In genomic region chr20:17947474-17947815, GRCh38 we compare ENCODE assay signal across 20 cellular contexts. TPM values are rescaled to one million over a fixed set of nuclear protein-coding genes. Genes with fewer than 3 reads are reported as not detected.
DNase-seq lines count a peak whose midpoint lies in the region; ATAC-seq, FAIRE-seq and TF ChIP-seq lines count a peak whose summit lies in the region.
"Had no signal": no experiment of that assay in that cellular context is flagged by ENCODE, and none has a peak within 500 bp of the region (broad histone marks: within the 10 kb centered on the region; RNA-seq: fewer than 3 reads in every experiment).

No MANE protein-coding gene starts in this region.

- no peak for TF ChIP-seq EP300 in HepG2 (IDR thresholded peaks at IDR 0.05; ENCODE audit: low read depth in 2 of 2, low read length in 2 of 2)
- no peak for TF ChIP-seq EP300 in HepG2 (CRISPR knock-in tag; IDR thresholded peaks at IDR 0.05; ENCODE audit: borderline replicate concordance)

- BruUV-seq in HepG2 (replicated peaks; lab: Mats Ljungman, UMichigan) = no TSS peak

- intact Hi-C loops in HepG2 (cut with micrococcal nuclease; ENCODE audit: unreplicated experiment) (no loop called here), right lobe of liver (cut with DNase I) (no loop called here)

- 92% methylated on average over 5 of the region's 5 CpGs for WGBS in HepG2 (ENCODE audit: low lambda C conversion rate)
- 30% methylated on average over 5 of the region's 5 CpGs for WGBS in right lobe of liver (ENCODE audit: insufficient coverage, low coverage, low lambda C conversion rate, missing lambda C conversion rate)

- TF ChIP-seq POLR2A in HepG2 (IDR thresholded peaks at IDR 0.05; ENCODE audit: insufficient read depth in 1 of 2, low read depth in 2 of 2, low read length in 2 of 2) = peak in 1 of 2 experiments; percentile 28; a peak in 1 of 4 replicates
- TF ChIP-seq POLR2A in right lobe of liver (IDR thresholded peaks at IDR 0.05) = no peak

- H3K27ac ChIP-seq in HepG2 (ENCODE audit: extremely low read length, insufficient read depth, low read length) = no peak overlapping the region
- no peak overlapping the region for H3K27ac ChIP-seq in right lobe of liver
- peak overlapping the region; percentile 97 for H3K27ac ChIP-seq in Karpas-422 (ENCODE audit: low read length)
- H3K27ac ChIP-seq: A549 had no signal

- TF ChIP-seq CTCF in HepG2 (CRISPR knock-in tag; IDR thresholded peaks at IDR 0.05) = no peak
- no peak for TF ChIP-seq CTCF in right lobe of liver (IDR thresholded peaks at IDR 0.05)
- TF ChIP-seq CTCF in nephron progenitor cell (IDR thresholded peaks at IDR 0.05) = no peak

- H3K4me1 ChIP-seq in HepG2 (ENCODE audit: insufficient read depth, low read length) (peaks cover 6% of the 10 kb centered on the region; the same call in 1 of the 2 replicates), right lobe of liver (peaks cover 0 to 8% (median 0%) of the 10 kb centered on the region in 4 donors), Karpas-422 (ENCODE audit: low read length) (peaks cover 99% of the 10 kb centered on the region)
- H3K4me1 ChIP-seq: A549, BE2C had no signal

- POLR2A ChIA-PET in HepG2 (lab: Yijun Ruan, JAX) = interaction anchor here (1.4 kb wide), 1 partner anchor 13 kb away, joined by 4 read pairs; no protein-coding TSS in a partner anchor

- H3K9me2 ChIP-seq in Karpas-422 (replicated peaks; ENCODE audit: insufficient read depth, low read length) = no peaks in the 10 kb centered on the region

- H3K4me2 ChIP-seq in HepG2 (ENCODE audit: low read depth, low read length) (no peak overlapping the region), Karpas-422 (ENCODE audit: low read depth, low read length, poor library complexity, severe bottlenecking) (peak overlapping the region; percentile 65)
- H3K4me2 ChIP-seq: A549 had no signal

- H3K36me3 ChIP-seq in HepG2 (replicated peaks in 1 of 2; ENCODE audit: control insufficient read depth in 1 of 2, insufficient read depth in 2 of 2, low read length in 2 of 2) (peaks cover 58 to 97% of the 10 kb centered on the region in 2 experiments), right lobe of liver (peaks cover 0 to 96% (median 42%) of the 10 kb centered on the region in 4 donors), Karpas-422 (ENCODE audit: insufficient read depth, low read length) (peaks cover 76% of the 10 kb centered on the region)

- H3K79me2 ChIP-seq in HepG2 (ENCODE audit: insufficient read depth, low read length) (peaks cover 57% of the 10 kb centered on the region), Karpas-422 (ENCODE audit: low read length) (peaks cover 39% of the 10 kb centered on the region)

- in situ Hi-C loops in HepG2 (cut with HindIII; ENCODE audit: extremely low pct_ligation_motif_present, low pct_unique_long_range_greater_than_20kb) = no loop called here

- peaks cover 23% of the 10 kb centered on the region for H4K20me1 ChIP-seq in HepG2 (ENCODE audit: insufficient read depth, low read length)
- peaks cover 59% of the 10 kb centered on the region for H4K20me1 ChIP-seq in Karpas-422 (ENCODE audit: insufficient read depth, low read depth, low read length)

- H2AFZ ChIP-seq in HepG2 (ENCODE audit: low read length) = no peak overlapping the region
- H2AFZ ChIP-seq in Karpas-422 (ENCODE audit: low read length) = no peak overlapping the region

- CTCF ChIA-PET in HepG2 (lab: Yijun Ruan, JAX; ENCODE audit: low intra/inter-chr PET ratio, low total read pairs) = no interaction called here

- H3K9ac ChIP-seq in HepG2 (ENCODE audit: insufficient read depth, low read depth, low read length) (no peak overlapping the region), Karpas-422 (ENCODE audit: low read length) (peak overlapping the region; percentile 55)

- no peaks in the 10 kb centered on the region for H3K27me3 Mint-ChIP-seq in nephron progenitor cell (ENCODE audit: low read depth, poor library complexity)

- no peak overlapping the region for H3K4me3 ChIP-seq in HepG2 (replicated peaks in 1 of 3; ENCODE audit: insufficient read depth in 1 of 3, low read depth in 2 of 3, low read length in 3 of 3)
- no peak overlapping the region for H3K4me3 ChIP-seq in right lobe of liver
- peak overlapping the region; percentile 24 for H3K4me3 ChIP-seq in Karpas-422 (ENCODE audit: low read length)
- H3K4me3 ChIP-seq: A549 had no signal

- H3K36me3 Mint-ChIP-seq in nephron progenitor cell (ENCODE audit: low read depth) = peaks cover 95% of the 10 kb centered on the region

- no peaks in the 10 kb centered on the region for H3K9me3 Mint-ChIP-seq in nephron progenitor cell
- H3K9me3 Mint-ChIP-seq: CD14-positive monocyte; CD8-positive, alpha-beta T cell; HFFc6 had no signal

- H3K9me3 ChIP-seq in HepG2 (ENCODE audit: low read length) (no peaks in the 10 kb centered on the region), right lobe of liver (no peaks in the 10 kb centered on the region), Karpas-422 (ENCODE audit: low read length) (no peaks in the 10 kb centered on the region)
- H3K9me3 ChIP-seq: A549, BE2C had no signal

- no peak for DNase-seq in HepG2 (ENCODE audit: low spot score)
- DNase-seq in right lobe of liver = no peak
- DNase-seq in Karpas-422 = no peak
- DNase-seq in ecto neural progenitor cell (ENCODE audit: low spot score) = peak; percentile 17
- no peak for DNase-seq in NOMO-1 treated with DMSO at 0.1 percent for 48 hours (lab: John Stamatoyannopoulos, UW; ENCODE audit: unreplicated experiment)
- no peak for DNase-seq in nephron progenitor cell
- no peak for DNase-seq in NCI-H226
- DNase-seq: BE2C; CD8-positive, alpha-beta T cell; COR-L47; DMS153; DMS79 treated with DMSO at 0.1 percent for 48 hours; GDM1; HCEC 1CT; HFFc6 had no signal

- ATAC-seq in HepG2 (no peak), right lobe of liver (no peak)
- ATAC-seq: A549; CD8-positive, alpha-beta T cell had no signal

- FAIRE-seq in HepG2 (lab: Jason Lieb, UNC) = no peak
- FAIRE-seq: D721Med, GM12892, HTR-8/SVneo had no signal

- H3K4me3 Mint-ChIP-seq in nephron progenitor cell = no peak overlapping the region
- H3K4me3 Mint-ChIP-seq: CD14-positive monocyte; CD8-positive, alpha-beta T cell; HFFc6 had no signal

- H3K4me1 Mint-ChIP-seq in nephron progenitor cell = no peaks in the 10 kb centered on the region

- H3K27ac Mint-ChIP-seq in nephron progenitor cell = no peak overlapping the region
- H3K27ac Mint-ChIP-seq: CD8-positive, alpha-beta T cell; HFFc6 had no signal

- TF ChIP-seq RAD21 in HepG2 (CRISPR knock-in tag; IDR thresholded peaks at IDR 0.05) = no peak

- H3K27me3 ChIP-seq in HepG2 (ENCODE audit: control insufficient read depth in 1 of 2, insufficient read depth in 2 of 2, low read length in 2 of 2) (no peaks in the 10 kb centered on the region), right lobe of liver (no peaks in the 10 kb centered on the region), Karpas-422 (ENCODE audit: low read length) (no peaks in the 10 kb centered on the region)
- H3K27me3 ChIP-seq: BE2C had no signal

RNA-seq across cellular contexts. Expression of gene SNX5, which starts 21.1 kb away (rescaled TPM):
- total RNA-seq in HepG2 (2016; rRNA removed; fragmentation: Illumina TruSeq; extraction: Trizol) (1,040 and 1,306 TPM in 2 replicates), right lobe of liver (10 to 100 TPM; 32.6 to 74.5 (median 46.0) TPM)
- total RNA-seq in HepG2 (2016; cell fraction: cytosol; rRNA removed; fragmentation: Illumina TruSeq; extraction: Trizol; ENCODE audit: low read depth) = 667 and 747 TPM in 2 replicates
- total RNA-seq in HepG2 (2016; cell fraction: insoluble cytoplasmic fraction; rRNA removed; fragmentation: Illumina TruSeq; extraction: Trizol) = 1,050 and 1,299 TPM in 2 replicates
- 1,275 and 1,485 TPM in 2 replicates for total RNA-seq in HepG2 (2016; cell fraction: membrane; rRNA removed; fragmentation: Illumina TruSeq; extraction: Trizol)
- total RNA-seq in HepG2 (2016; cell fraction: nucleus; rRNA removed; fragmentation: Illumina TruSeq; extraction: Trizol) = 908 and 989 TPM in 2 replicates
- 448 and 664 TPM in 2 replicates for polyA plus RNA-seq in HepG2 (2011; rRNA removed)
- 385 and 413 TPM in 2 replicates for polyA plus RNA-seq in HepG2 (2011; cell fraction: cytosol; rRNA removed)
- 462 and 532 TPM in 2 replicates for polyA plus RNA-seq in HepG2 (2011; cell fraction: nucleus; rRNA removed)
- polyA plus RNA-seq in HepG2 (2012) = 554 and 823 TPM in 2 replicates
- polyA plus RNA-seq in HepG2 (2016; cell fraction: cytosol; fragmentation: Illumina TruSeq; extraction: Trizol; ENCODE audit: low read depth) = 567 and 609 TPM in 2 replicates
- 1,268 and 1,299 TPM in 2 replicates for polyA plus RNA-seq in HepG2 (2016; cell fraction: insoluble cytoplasmic fraction; fragmentation: Illumina TruSeq; extraction: Trizol; ENCODE audit: low read depth)
- 1,062 and 1,196 TPM in 2 replicates for polyA plus RNA-seq in HepG2 (2016; cell fraction: membrane; fragmentation: Illumina TruSeq; extraction: Trizol; ENCODE audit: low read depth)
- 1,466 and 1,524 TPM in 2 replicates for polyA plus RNA-seq in HepG2 (2016; cell fraction: nucleus; fragmentation: Illumina TruSeq; extraction: Trizol; ENCODE audit: insufficient read depth, low read depth)
- 79.2 and 575 TPM in 2 replicates for polyA minus RNA-seq in HepG2 (2011; rRNA and poly(A)+ RNA removed; ENCODE audit: low replicate concordance)
- polyA minus RNA-seq in HepG2 (2011; cell fraction: cytosol; rRNA and poly(A)+ RNA removed) = 326 and 349 TPM in 2 replicates
- polyA minus RNA-seq in HepG2 (2011; cell fraction: nucleus; rRNA and poly(A)+ RNA removed) = 855 and 898 TPM in 2 replicates
- 195 and 298 TPM in 2 replicates for total RNA-seq in Karpas-422 (2014; rRNA removed; shearing (Covaris generic); ENCODE audit: low replicate concordance)

RNA-seq across cellular contexts. Expression of gene MGME1, which starts 21.4 kb away (rescaled TPM):
- total RNA-seq in HepG2 (2016; rRNA removed; fragmentation: Illumina TruSeq; extraction: Trizol) (66.6 and 79.5 TPM in 2 replicates), right lobe of liver (1 to 10 TPM; 6.0 to 8.4 (median 7.5) TPM)
- 15.1 and 18.2 TPM in 2 replicates for total RNA-seq in HepG2 (2016; cell fraction: cytosol; rRNA removed; fragmentation: Illumina TruSeq; extraction: Trizol; ENCODE audit: low read depth)
- total RNA-seq in HepG2 (2016; cell fraction: insoluble cytoplasmic fraction; rRNA removed; fragmentation: Illumina TruSeq; extraction: Trizol) = 62.8 and 78.1 TPM in 2 replicates
- 41.7 and 44.4 TPM in 2 replicates for total RNA-seq in HepG2 (2016; cell fraction: membrane; rRNA removed; fragmentation: Illumina TruSeq; extraction: Trizol)
- total RNA-seq in HepG2 (2016; cell fraction: nucleus; rRNA removed; fragmentation: Illumina TruSeq; extraction: Trizol) = 67.8 and 71.1 TPM in 2 replicates
- 24.8 and 36.7 TPM in 2 replicates for polyA plus RNA-seq in HepG2 (2011; rRNA removed)
- polyA plus RNA-seq in HepG2 (2011; cell fraction: cytosol; rRNA removed) = 17.2 and 20.9 TPM in 2 replicates
- polyA plus RNA-seq in HepG2 (2011; cell fraction: nucleus; rRNA removed) = 18.4 and 19.3 TPM in 2 replicates
- polyA plus RNA-seq in HepG2 (2012) = 31.5 and 47.5 TPM in 2 replicates
- 14.4 and 14.8 TPM in 2 replicates for polyA plus RNA-seq in HepG2 (2016; cell fraction: cytosol; fragmentation: Illumina TruSeq; extraction: Trizol; ENCODE audit: low read depth)
- polyA plus RNA-seq in HepG2 (2016; cell fraction: insoluble cytoplasmic fraction; fragmentation: Illumina TruSeq; extraction: Trizol; ENCODE audit: low read depth) = 84.4 and 86.8 TPM in 2 replicates
- 29.4 and 31.2 TPM in 2 replicates for polyA plus RNA-seq in HepG2 (2016; cell fraction: membrane; fragmentation: Illumina TruSeq; extraction: Trizol; ENCODE audit: low read depth)
- 117 TPM in 2 replicates for polyA plus RNA-seq in HepG2 (2016; cell fraction: nucleus; fragmentation: Illumina TruSeq; extraction: Trizol; ENCODE audit: insufficient read depth, low read depth)
- polyA minus RNA-seq in HepG2 (2011; rRNA and poly(A)+ RNA removed; ENCODE audit: low replicate concordance) = 14.2 and 14.9 TPM in 2 replicates
- 30.8 and 31.4 TPM in 2 replicates for polyA minus RNA-seq in HepG2 (2011; cell fraction: cytosol; rRNA and poly(A)+ RNA removed)
- polyA minus RNA-seq in HepG2 (2011; cell fraction: nucleus; rRNA and poly(A)+ RNA removed) = 48.9 and 53.8 TPM in 2 replicates
- total RNA-seq in Karpas-422 (2014; rRNA removed; shearing (Covaris generic); ENCODE audit: low replicate concordance) = 23.3 and 26.5 TPM in 2 replicates
